In genomic region chr1:70767377-70767776, GRCh38 we compare ENCODE assay signal across 34 cellular contexts.
DNase-seq lines count a peak whose midpoint lies in the region; ATAC-seq, FAIRE-seq and TF ChIP-seq lines count a peak whose summit lies in the region.
"Had no signal": no experiment of that assay in that cellular context is flagged by ENCODE, and none has a peak within 500 bp of the region (broad histone marks: within the 10 kb centered on the region; RNA-seq: fewer than 3 reads in every experiment).

No MANE protein-coding gene starts in this region.

- H3K27me3 Mint-ChIP-seq in astrocyte (ENCODE audit: low read depth, unreplicated experiment), result no peaks in the 10 kb centered on the region
- no peaks in the 10 kb centered on the region for H3K27me3 Mint-ChIP-seq in activated CD8-positive, alpha-beta T cell treated with anti-CD3 and anti-CD28 coated beads for 36 hours
- H3K27me3 Mint-ChIP-seq: activated CD4-positive, alpha-beta T cell treated with anti-CD3 and anti-CD28 coated beads for 36 hours; stimulated activated memory B cell treated with anti-CD40 and anti-IgM and Interleukin-4, amounts not matched to agents 10 μg/mL and 1 μg/mL and 100 μg/mL, for 72 hours had no signal

- no peak overlapping the region for H3K4ac ChIP-seq in mesenchymal stem cell (ENCODE audit: low read depth in 1 of 2, low read length in 2 of 2)

- H2AK5ac ChIP-seq in mesenchymal stem cell (ENCODE audit: low read length, severe bottlenecking), result no peak overlapping the region

- H3K9me3 ChIP-seq in astrocyte (ENCODE audit: insufficient read depth, low read depth, low read length) (no peaks in the 10 kb centered on the region), mesenchymal stem cell (ENCODE audit: control insufficient read depth, low read length) (peaks cover 21% of the 10 kb centered on the region), MG63 (peaks cover 5% of the 10 kb centered on the region; the same call in 1 of the 2 replicates)
- H3K9me3 ChIP-seq: A549, adrenal gland had no signal

- no peak overlapping the region for H4K91ac ChIP-seq in mesenchymal stem cell (ENCODE audit: low read length)

- H3K18ac ChIP-seq in mesenchymal stem cell (ENCODE audit: low read depth in 1 of 2, low read length in 2 of 2), result no peak overlapping the region

- no peak overlapping the region for H2BK5ac ChIP-seq in mesenchymal stem cell (ENCODE audit: low read depth, low read length, poor library complexity, severe bottlenecking)

- H3K9ac ChIP-seq in astrocyte (ENCODE audit: low read length), result no peak overlapping the region
- peak overlapping the region; percentile 41 for H3K9ac ChIP-seq in mesenchymal stem cell (ENCODE audit: low read length)
- H3K9ac ChIP-seq: BLaER1 had no signal

- no peak overlapping the region for H3K14ac ChIP-seq in mesenchymal stem cell (ENCODE audit: low read length in 2 of 2)

- H2BK15ac ChIP-seq in mesenchymal stem cell (ENCODE audit: low read depth, poor library complexity, severe bottlenecking), result no peak overlapping the region

- POLR2A ChIA-PET in activated CD8-positive, alpha-beta T cell treated with anti-CD3 and anti-CD28 coated beads for 36 hours (lab: Charles Lee), result interaction anchor here (0.6 kb wide), 1 partner anchor 273 kb away, joined by 3 read pairs; no protein-coding TSS in a partner anchor

- no peak for ATAC-seq in activated CD8-positive, alpha-beta T cell treated with anti-CD3 and anti-CD28 coated beads for 36 hours
- ATAC-seq in HG02798 (IDR thresholded peaks at IDR 0.05; ENCODE audit: poor library complexity, unreplicated experiment) (no peak), GM18873 (IDR thresholded peaks at IDR 0.05; ENCODE audit: low FRiP score, unreplicated experiment) (no peak)
- ATAC-seq: A549; activated CD4-positive, alpha-beta T cell treated with anti-CD3 and anti-CD28 coated beads for 36 hours; activated CD8-positive, alpha-beta T cell treated with anti-CD3 and anti-CD28 coated beads, Interleukin-2, amount 10 ng/mL, durations not matched to agents 7 days and 5 days; GM23338; stimulated activated memory B cell treated with anti-CD40 and anti-IgM and Interleukin-4, amounts not matched to agents 10 μg/mL and 1 μg/mL and 100 μg/mL, for 72 hours had no signal

- H4K8ac ChIP-seq in mesenchymal stem cell (ENCODE audit: low read length), result no peak overlapping the region

- CTCF ChIA-PET in activated CD8-positive, alpha-beta T cell treated with anti-CD3 and anti-CD28 coated beads for 36 hours (lab: Charles Lee), result no interaction called here

- H3K4me2 ChIP-seq in astrocyte (ENCODE audit: low read length) (no peak overlapping the region), mesenchymal stem cell (ENCODE audit: low read length, poor library complexity, severe bottlenecking) (no peak overlapping the region)
- H3K4me2 ChIP-seq: A549, BLaER1, GM23338 had no signal

- H3K9me3 Mint-ChIP-seq in astrocyte (ENCODE audit: unreplicated experiment), result peaks cover 24% of the 10 kb centered on the region
- H3K9me3 Mint-ChIP-seq in activated CD8-positive, alpha-beta T cell treated with anti-CD3 and anti-CD28 coated beads for 36 hours, result peaks cover 13% of the 10 kb centered on the region
- H3K9me3 Mint-ChIP-seq: GM23338 had no signal

- peak; percentile 50 for DNase-seq in AG08395 (ENCODE audit: low spot score)
- peak; percentile 49 for DNase-seq in HCEC 1CT
- peak; percentile 20 for DNase-seq in astrocyte (ENCODE audit: low read depth)
- DNase-seq in mesenchymal stem cell, result no peak
- no peak for DNase-seq in activated CD8-positive, alpha-beta T cell treated with anti-CD3 and anti-CD28 coated beads for 36 hours
- DNase-seq in MG63, result no peak
- DNase-seq: activated CD4-positive, alpha-beta T cell treated with anti-CD3 and anti-CD28 coated beads for 36 hours; activated CD8-positive, alpha-beta T cell treated with anti-CD3 and anti-CD28 coated beads, Interleukin-2, amount 10 ng/mL, durations not matched to agents 7 days and 5 days; activated naive CD4-positive, alpha-beta T cell treated with anti-CD3 and anti-CD28 coated beads for 36 hours; adrenal gland; GDM1; Karpas-422; mammary epithelial cell; MV-4-11; NCI-H1436; NCI-H2081; NCI-H2227 treated with DMSO at 0.1 percent for 48 hours; NCI-H748 treated with DMSO at 0.1 percent for 48 hours; nephron progenitor cell; SIG-M5; substantia nigra; SW 1271; T1000 had no signal

- no peak overlapping the region for H2BK120ac ChIP-seq in mesenchymal stem cell (ENCODE audit: low read depth, low read length)

- no peak overlapping the region for H3K27ac ChIP-seq in astrocyte (ENCODE audit: low read depth, low read length)
- H3K27ac ChIP-seq in mesenchymal stem cell (ENCODE audit: low read length, poor library complexity, severe bottlenecking), result no peak overlapping the region
- H3K27ac ChIP-seq: A549, adrenal gland, BLaER1, HL-60, VCaP had no signal

- no peaks in the 10 kb centered on the region for H3K4me1 ChIP-seq in astrocyte (ENCODE audit: insufficient read depth, low read length)
- no peaks in the 10 kb centered on the region for H3K4me1 ChIP-seq in mesenchymal stem cell (ENCODE audit: control insufficient read depth, insufficient read depth, low read depth, low read length)
- H3K4me1 ChIP-seq: A549, adrenal gland, BLaER1 had no signal

- H3K4me3 Mint-ChIP-seq in astrocyte (ENCODE audit: unreplicated experiment), result no peak overlapping the region
- no peak overlapping the region for H3K4me3 Mint-ChIP-seq in activated CD8-positive, alpha-beta T cell treated with anti-CD3 and anti-CD28 coated beads for 36 hours
- H3K4me3 Mint-ChIP-seq: activated CD4-positive, alpha-beta T cell treated with anti-CD3 and anti-CD28 coated beads for 36 hours; activated CD8-positive, alpha-beta T cell treated with anti-CD3 and anti-CD28 coated beads, Interleukin-2, amount 10 ng/mL, durations not matched to agents 7 days and 5 days; activated naive CD4-positive, alpha-beta T cell treated with anti-CD3 and anti-CD28 coated beads for 36 hours; GM23338; nephron progenitor cell; stimulated activated memory B cell treated with anti-CD40 and anti-IgM and Interleukin-4, amounts not matched to agents 10 μg/mL and 1 μg/mL and 100 μg/mL, for 72 hours; type B pancreatic cell had no signal

- peaks cover 18% of the 10 kb centered on the region for H3K4me1 Mint-ChIP-seq in astrocyte (ENCODE audit: low read depth, unreplicated experiment)
- H3K4me1 Mint-ChIP-seq in activated CD8-positive, alpha-beta T cell treated with anti-CD3 and anti-CD28 coated beads for 36 hours (ENCODE audit: low read depth), result no peaks in the 10 kb centered on the region
- H3K4me1 Mint-ChIP-seq: activated CD4-positive, alpha-beta T cell treated with anti-CD3 and anti-CD28 coated beads for 36 hours; GM23338; nephron progenitor cell; stimulated activated memory B cell treated with anti-CD40 and anti-IgM and Interleukin-4, amounts not matched to agents 10 μg/mL and 1 μg/mL and 100 μg/mL, for 72 hours had no signal

- H3K79me1 ChIP-seq in mesenchymal stem cell (replicated peaks; ENCODE audit: low read length, poor library complexity, severe bottlenecking), result no peaks in the 10 kb centered on the region

- H3K23ac ChIP-seq in mesenchymal stem cell (ENCODE audit: low read length in 2 of 2), result no peak overlapping the region

- H2AFZ ChIP-seq in astrocyte (ENCODE audit: low read depth, low read length) (no peak overlapping the region), mesenchymal stem cell (ENCODE audit: low read depth, low read length) (no peak overlapping the region)
- H2AFZ ChIP-seq: GM23338 had no signal

- FAIRE-seq in astrocyte (lab: Jason Lieb, UNC), result no peak
- FAIRE-seq: A549, endothelial cell of umbilical vein, RCC 7860 had no signal

- H3K4me3 ChIP-seq in astrocyte (ENCODE audit: insufficient read depth, low read depth, low read length), result no peak overlapping the region
- H3K4me3 ChIP-seq in mesenchymal stem cell (ENCODE audit: insufficient read depth in 1 of 2, low read depth in 1 of 2, low read length in 2 of 2), result no peak overlapping the region
- H3K4me3 ChIP-seq in MG63, result no peak overlapping the region
- H3K4me3 ChIP-seq: A549, adrenal gland, BLaER1, GM23338 had no signal

- no peaks in the 10 kb centered on the region for H4K20me1 ChIP-seq in astrocyte (ENCODE audit: insufficient read depth, low read length)
- H4K20me1 ChIP-seq: BLaER1 had no signal

- no peak overlapping the region for H3K27ac Mint-ChIP-seq in astrocyte (ENCODE audit: unreplicated experiment)
- H3K27ac Mint-ChIP-seq in activated CD8-positive, alpha-beta T cell treated with anti-CD3 and anti-CD28 coated beads for 36 hours, result no peak overlapping the region
- H3K27ac Mint-ChIP-seq: activated CD4-positive, alpha-beta T cell treated with anti-CD3 and anti-CD28 coated beads for 36 hours; activated CD8-positive, alpha-beta T cell treated with anti-CD3 and anti-CD28 coated beads, Interleukin-2, amount 10 ng/mL, durations not matched to agents 7 days and 5 days; activated naive CD4-positive, alpha-beta T cell treated with anti-CD3 and anti-CD28 coated beads for 36 hours; GM23338; nephron progenitor cell; stimulated activated memory B cell treated with anti-CD40 and anti-IgM and Interleukin-4, amounts not matched to agents 10 μg/mL and 1 μg/mL and 100 μg/mL, for 72 hours; type B pancreatic cell had no signal

- H3K27me3 ChIP-seq in astrocyte (ENCODE audit: insufficient read depth, low read length) (no peaks in the 10 kb centered on the region), mesenchymal stem cell (ENCODE audit: control insufficient read depth in 1 of 2, insufficient read depth in 1 of 2, low read length in 2 of 2) (no peaks in the 10 kb centered on the region), MG63 (no peaks in the 10 kb centered on the region)
- H3K27me3 ChIP-seq: adrenal gland, BLaER1 had no signal

- H3K36me3 Mint-ChIP-seq in astrocyte (ENCODE audit: low read depth, unreplicated experiment), result no peaks in the 10 kb centered on the region
- no peaks in the 10 kb centered on the region for H3K36me3 Mint-ChIP-seq in activated CD8-positive, alpha-beta T cell treated with anti-CD3 and anti-CD28 coated beads for 36 hours (ENCODE audit: low read depth)
- H3K36me3 Mint-ChIP-seq: stimulated activated memory B cell treated with anti-CD40 and anti-IgM and Interleukin-4, amounts not matched to agents 10 μg/mL and 1 μg/mL and 100 μg/mL, for 72 hours; type B pancreatic cell had no signal

- H3K79me2 ChIP-seq in astrocyte (ENCODE audit: insufficient read depth, low read length), result no peaks in the 10 kb centered on the region

- TF ChIP-seq CTCF in astrocyte (IDR thresholded peaks at IDR 0.05; ENCODE audit: insufficient read depth, low read depth, low read length), result no peak
- no peak for TF ChIP-seq CTCF in activated CD8-positive, alpha-beta T cell treated with anti-CD3 and anti-CD28 coated beads for 36 hours (IDR thresholded peaks at IDR 0.05)

- H2BK12ac ChIP-seq in mesenchymal stem cell (ENCODE audit: low read length in 2 of 2), result no peak overlapping the region

- H3K36me3 ChIP-seq in astrocyte (ENCODE audit: insufficient read depth, low read length), result no peaks in the 10 kb centered on the region
- H3K36me3 ChIP-seq in mesenchymal stem cell (ENCODE audit: control insufficient read depth in 1 of 2, insufficient read depth in 2 of 2, low read depth in 1 of 2, low read length in 2 of 2), result no peaks in the 10 kb centered on the region
- no peaks in the 10 kb centered on the region for H3K36me3 ChIP-seq in MG63
- H3K36me3 ChIP-seq: adrenal gland, BLaER1 had no signal

- intact Hi-C loops in activated CD8-positive, alpha-beta T cell treated with anti-CD3 and anti-CD28 coated beads for 36 hours (cut with micrococcal nuclease), result no loop called here

Comparison
In these comparisons a context has a peak if more than half of its experiments do, and no peak if none do; other contexts are left out.
1. DNase-seq: peak in AG08395 (single experiment), HCEC 1CT (single experiment) and astrocyte (single experiment); none in mesenchymal stem cell (single experiment), activated CD8-positive, alpha-beta T cell treated with anti-CD3 and anti-CD28 coated beads for 36 hours (single experiment) and MG63 (single experiment).